In the genomic region with DNA sequence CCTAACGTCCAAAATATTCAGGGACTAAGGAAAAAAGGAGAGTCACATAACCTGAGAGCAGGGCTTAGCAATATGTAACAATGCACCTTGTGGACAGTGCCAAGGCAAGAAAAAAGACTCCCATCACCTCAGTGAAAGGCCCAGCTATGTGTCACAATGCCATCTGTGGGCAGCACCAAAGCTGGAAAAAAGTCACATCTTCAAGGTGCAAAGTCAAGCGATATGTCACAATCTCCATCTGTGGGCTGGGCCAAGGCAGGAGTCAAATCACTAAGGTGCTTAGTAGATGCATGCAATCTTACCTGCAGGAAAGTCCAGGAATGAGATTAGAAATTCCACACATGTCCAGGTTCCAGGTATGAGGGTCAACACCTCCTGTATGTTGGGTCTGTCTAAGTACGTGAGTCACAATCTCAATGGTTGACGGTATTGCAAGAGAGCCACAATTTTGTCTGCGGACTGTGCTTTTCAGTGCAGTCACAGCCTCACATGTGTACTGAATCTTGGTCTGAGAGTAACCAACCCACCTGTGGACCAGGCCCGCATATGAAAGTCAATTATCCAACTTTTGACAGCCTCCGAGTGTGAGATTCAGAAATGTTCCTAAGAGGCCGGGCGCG, we compare ENCODE assay signal across 1 cellular context.
TF ChIP-seq lines count a peak whose summit lies in the region.

No MANE protein-coding gene starts in this region.

TF ChIP-seq in K562, 482 proteins besides CTCF, POLR2A, EP300 and RAD21 (continued from another document):
- TF ChIP-seq AFF4 (CRISPR knock-in tag; IDR thresholded peaks at IDR 0.05) (no peak), ZNF644 (tag; IDR thresholded peaks at IDR 0.05; ENCODE audit: low read depth) (no peak)
- TF ChIP-seq, protein P1, sequence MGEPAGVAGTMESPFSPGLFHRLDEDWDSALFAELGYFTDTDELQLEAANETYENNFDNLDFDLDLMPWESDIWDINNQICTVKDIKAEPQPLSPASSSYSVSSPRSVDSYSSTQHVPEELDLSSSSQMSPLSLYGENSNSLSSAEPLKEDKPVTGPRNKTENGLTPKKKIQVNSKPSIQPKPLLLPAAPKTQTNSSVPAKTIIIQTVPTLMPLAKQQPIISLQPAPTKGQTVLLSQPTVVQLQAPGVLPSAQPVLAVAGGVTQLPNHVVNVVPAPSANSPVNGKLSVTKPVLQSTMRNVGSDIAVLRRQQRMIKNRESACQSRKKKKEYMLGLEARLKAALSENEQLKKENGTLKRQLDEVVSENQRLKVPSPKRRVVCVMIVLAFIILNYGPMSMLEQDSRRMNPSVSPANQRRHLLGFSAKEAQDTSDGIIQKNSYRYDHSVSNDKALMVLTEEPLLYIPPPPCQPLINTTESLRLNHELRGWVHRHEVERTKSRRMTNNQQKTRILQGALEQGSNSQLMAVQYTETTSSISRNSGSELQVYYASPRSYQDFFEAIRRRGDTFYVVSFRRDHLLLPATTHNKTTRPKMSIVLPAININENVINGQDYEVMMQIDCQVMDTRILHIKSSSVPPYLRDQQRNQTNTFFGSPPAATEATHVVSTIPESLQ (CRISPR knock-in tag; IDR thresholded peaks at IDR 0.05), result no peak
